ENCODE assay signal across 17 cellular contexts in genomic region chr14:81476816-81477215, GRCh38.
"Had no signal": no experiment of that assay in that cellular context is flagged by ENCODE, and none has a peak within 500 bp of the region (broad histone marks: within the 10 kb centered on the region; RNA-seq: fewer than 3 reads in every experiment).

No MANE protein-coding gene starts in this region.

- H3K27me3 Mint-ChIP-seq: activated B cell treated with CpG ODN at 0.5 μM for 24 hours; activated CD8-positive, alpha-beta T cell treated with anti-CD3 and anti-CD28 coated beads for 36 hours; T-helper 17 cell had no signal

- ATAC-seq: activated CD8-positive, alpha-beta T cell treated with anti-CD3 and anti-CD28 coated beads for 36 hours; activated naive CD4-positive, alpha-beta T cell treated with anti-CD3 and anti-CD28 coated beads, Interleukin-2, amount 50 U/mL, for 72 hours; PC-3; T-helper 17 cell had no signal

- DNase-seq: activated B cell treated with CpG ODN at 0.5 μM for 24 hours; activated CD4-positive, alpha-beta T cell treated with anti-CD3 and anti-CD28 coated beads, Interleukin-2, amount 50 U/mL, for 1 hour; activated CD8-positive, alpha-beta memory T cell treated with anti-CD3 and anti-CD28 coated beads, Interleukin-2, amount 50 U/mL, for 4 hours; activated CD8-positive, alpha-beta T cell treated with anti-CD3 and anti-CD28 coated beads for 36 hours; Karpas-422; NCI-H1105 treated with DMSO at 0.1 percent for 48 hours; NCI-H1436 treated with DMSO at 0.1 percent for 48 hours; NCI-H187; NCI-H2081; NCI-H510A treated with DMSO at 0.1 percent for 48 hours; PC-3; SHP77 treated with DMSO at 0.1 percent for 48 hours; T-helper 17 cell; T-helper 9 cell had no signal

- H3K4me3 Mint-ChIP-seq: activated B cell treated with CpG ODN at 0.5 μM for 24 hours; activated CD8-positive, alpha-beta T cell treated with anti-CD3 and anti-CD28 coated beads for 36 hours; T-helper 17 cell had no signal

- H3K9me3 Mint-ChIP-seq: activated B cell treated with CpG ODN at 0.5 μM for 24 hours; activated CD8-positive, alpha-beta T cell treated with anti-CD3 and anti-CD28 coated beads for 36 hours; activated naive CD4-positive, alpha-beta T cell treated with anti-CD3 and anti-CD28 coated beads, Interleukin-2, amount 50 U/mL, for 72 hours had no signal

- H3K27ac Mint-ChIP-seq: activated B cell treated with CpG ODN at 0.5 μM for 24 hours; activated CD8-positive, alpha-beta T cell treated with anti-CD3 and anti-CD28 coated beads for 36 hours; activated naive CD4-positive, alpha-beta T cell treated with anti-CD3 and anti-CD28 coated beads, Interleukin-2, amount 50 U/mL, for 72 hours; T-helper 17 cell had no signal

- FAIRE-seq: RCC 7860, TTC549 had no signal
